ENCODE assay signal across 1 cellular context in the genomic region with DNA sequence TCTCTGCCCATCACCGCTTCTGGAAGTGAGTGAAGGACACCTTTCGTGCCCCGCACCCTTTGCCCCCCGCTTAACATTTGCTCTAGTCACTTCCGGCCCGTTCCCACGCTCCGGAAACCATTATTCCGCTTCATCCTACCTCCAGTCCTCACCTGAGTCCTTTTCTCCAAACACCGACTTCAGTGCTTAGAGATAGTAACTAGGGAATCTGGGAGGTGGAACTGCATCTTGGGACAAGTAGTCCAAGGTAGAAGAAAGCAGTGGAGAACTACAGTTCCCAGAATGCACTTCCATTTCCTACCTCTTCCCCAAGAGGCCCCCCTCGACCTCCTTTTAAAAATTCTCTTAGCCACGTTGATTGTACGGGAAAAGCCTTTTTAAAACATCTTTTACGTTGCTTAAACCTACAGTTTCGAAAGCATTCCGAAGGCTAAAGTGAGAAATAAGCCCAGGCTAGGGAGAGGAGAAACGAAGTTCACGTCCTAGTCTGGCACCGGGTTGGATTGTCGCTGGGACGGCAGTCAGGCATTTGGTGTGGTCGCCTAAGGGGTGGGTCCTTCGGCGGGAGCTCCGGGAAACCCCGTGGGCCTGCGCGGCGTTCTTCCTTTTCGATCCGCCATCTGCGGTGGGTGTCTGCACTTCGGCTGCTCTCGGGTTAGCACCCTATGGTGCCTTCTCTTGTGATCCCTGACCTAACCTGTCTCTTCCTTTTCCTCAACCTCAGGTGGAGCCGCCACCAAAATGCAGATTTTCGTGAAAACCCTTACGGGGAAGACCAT.
A peak's percentile ranks its signal among the peaks of the same experiment; 100 is the strongest.
TF ChIP-seq lines count a peak whose summit lies in the region.

A gene (minus strand): TSS at position 210 of the 779 bp plus-strand sequence. CDS start 9,882 bp downstream, outside the sequence.
A gene (plus strand): TSS at position 605 of the 779 bp plus-strand sequence. CDS start 137 bp downstream, at position 742.

TF ChIP-seq in GM12878, 131 proteins besides CTCF, POLR2A, EP300 and RAD21 (continued from another document and continues in another):
- TF ChIP-seq, protein P1, sequence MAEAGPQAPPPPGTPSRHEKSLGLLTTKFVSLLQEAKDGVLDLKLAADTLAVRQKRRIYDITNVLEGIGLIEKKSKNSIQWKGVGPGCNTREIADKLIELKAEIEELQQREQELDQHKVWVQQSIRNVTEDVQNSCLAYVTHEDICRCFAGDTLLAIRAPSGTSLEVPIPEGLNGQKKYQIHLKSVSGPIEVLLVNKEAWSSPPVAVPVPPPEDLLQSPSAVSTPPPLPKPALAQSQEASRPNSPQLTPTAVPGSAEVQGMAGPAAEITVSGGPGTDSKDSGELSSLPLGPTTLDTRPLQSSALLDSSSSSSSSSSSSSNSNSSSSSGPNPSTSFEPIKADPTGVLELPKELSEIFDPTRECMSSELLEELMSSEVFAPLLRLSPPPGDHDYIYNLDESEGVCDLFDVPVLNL (IDR thresholded peaks at IDR 0.05; ENCODE audit: low read depth, low read length): 0 out of 2 replicates have a peak, but pooled peaks have one; percentile 22
- TF ChIP-seq, protein P2, sequence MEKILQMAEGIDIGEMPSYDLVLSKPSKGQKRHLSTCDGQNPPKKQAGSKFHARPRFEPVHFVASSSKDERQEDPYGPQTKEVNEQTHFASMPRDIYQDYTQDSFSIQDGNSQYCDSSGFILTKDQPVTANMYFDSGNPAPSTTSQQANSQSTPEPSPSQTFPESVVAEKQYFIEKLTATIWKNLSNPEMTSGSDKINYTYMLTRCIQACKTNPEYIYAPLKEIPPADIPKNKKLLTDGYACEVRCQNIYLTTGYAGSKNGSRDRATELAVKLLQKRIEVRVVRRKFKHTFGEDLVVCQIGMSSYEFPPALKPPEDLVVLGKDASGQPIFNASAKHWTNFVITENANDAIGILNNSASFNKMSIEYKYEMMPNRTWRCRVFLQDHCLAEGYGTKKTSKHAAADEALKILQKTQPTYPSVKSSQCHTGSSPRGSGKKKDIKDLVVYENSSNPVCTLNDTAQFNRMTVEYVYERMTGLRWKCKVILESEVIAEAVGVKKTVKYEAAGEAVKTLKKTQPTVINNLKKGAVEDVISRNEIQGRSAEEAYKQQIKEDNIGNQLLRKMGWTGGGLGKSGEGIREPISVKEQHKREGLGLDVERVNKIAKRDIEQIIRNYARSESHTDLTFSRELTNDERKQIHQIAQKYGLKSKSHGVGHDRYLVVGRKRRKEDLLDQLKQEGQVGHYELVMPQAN (conservative IDR thresholded peaks at IDR 0.05): 0 out of 2 replicates have a peak, but pooled peaks have one; percentile 74
- TF ChIP-seq SUZ12 (IDR thresholded peaks at IDR 0.05; ENCODE audit: unreplicated experiment): no peak
- TF ChIP-seq TBL1XR1 (IDR thresholded peaks at IDR 0.05; ENCODE audit: low read depth, low read length): no peak
- TF ChIP-seq SP1 (IDR thresholded peaks at IDR 0.05; ENCODE audit: low read depth, low read length): peak; percentile 59
- TF ChIP-seq ZNF217 (IDR thresholded peaks at IDR 0.05): no peak
- TF ChIP-seq ZNF207 (IDR thresholded peaks at IDR 0.05; ENCODE audit: borderline replicate concordance): peak; percentile 75; the same call in 1 of the 2 replicates
- TF ChIP-seq ZNF384 (IDR thresholded peaks at IDR 0.05; ENCODE audit: borderline replicate concordance, low read depth, low read length): no peak
- TF ChIP-seq SMAD1 (IDR thresholded peaks at IDR 0.05; ENCODE audit: low read depth, partially characterized antibody): peak; percentile 48
- peak; percentile 61 for TF ChIP-seq RUNX3 (IDR thresholded peaks at IDR 0.05; ENCODE audit: low read length)
- no peak for TF ChIP-seq JUND (IDR thresholded peaks at IDR 0.05; ENCODE audit: low read depth, low read length)
- TF ChIP-seq ZZZ3 (IDR thresholded peaks at IDR 0.05; ENCODE audit: control insufficient read depth, insufficient read length, low read depth): no peak
- TF ChIP-seq, protein P3, sequence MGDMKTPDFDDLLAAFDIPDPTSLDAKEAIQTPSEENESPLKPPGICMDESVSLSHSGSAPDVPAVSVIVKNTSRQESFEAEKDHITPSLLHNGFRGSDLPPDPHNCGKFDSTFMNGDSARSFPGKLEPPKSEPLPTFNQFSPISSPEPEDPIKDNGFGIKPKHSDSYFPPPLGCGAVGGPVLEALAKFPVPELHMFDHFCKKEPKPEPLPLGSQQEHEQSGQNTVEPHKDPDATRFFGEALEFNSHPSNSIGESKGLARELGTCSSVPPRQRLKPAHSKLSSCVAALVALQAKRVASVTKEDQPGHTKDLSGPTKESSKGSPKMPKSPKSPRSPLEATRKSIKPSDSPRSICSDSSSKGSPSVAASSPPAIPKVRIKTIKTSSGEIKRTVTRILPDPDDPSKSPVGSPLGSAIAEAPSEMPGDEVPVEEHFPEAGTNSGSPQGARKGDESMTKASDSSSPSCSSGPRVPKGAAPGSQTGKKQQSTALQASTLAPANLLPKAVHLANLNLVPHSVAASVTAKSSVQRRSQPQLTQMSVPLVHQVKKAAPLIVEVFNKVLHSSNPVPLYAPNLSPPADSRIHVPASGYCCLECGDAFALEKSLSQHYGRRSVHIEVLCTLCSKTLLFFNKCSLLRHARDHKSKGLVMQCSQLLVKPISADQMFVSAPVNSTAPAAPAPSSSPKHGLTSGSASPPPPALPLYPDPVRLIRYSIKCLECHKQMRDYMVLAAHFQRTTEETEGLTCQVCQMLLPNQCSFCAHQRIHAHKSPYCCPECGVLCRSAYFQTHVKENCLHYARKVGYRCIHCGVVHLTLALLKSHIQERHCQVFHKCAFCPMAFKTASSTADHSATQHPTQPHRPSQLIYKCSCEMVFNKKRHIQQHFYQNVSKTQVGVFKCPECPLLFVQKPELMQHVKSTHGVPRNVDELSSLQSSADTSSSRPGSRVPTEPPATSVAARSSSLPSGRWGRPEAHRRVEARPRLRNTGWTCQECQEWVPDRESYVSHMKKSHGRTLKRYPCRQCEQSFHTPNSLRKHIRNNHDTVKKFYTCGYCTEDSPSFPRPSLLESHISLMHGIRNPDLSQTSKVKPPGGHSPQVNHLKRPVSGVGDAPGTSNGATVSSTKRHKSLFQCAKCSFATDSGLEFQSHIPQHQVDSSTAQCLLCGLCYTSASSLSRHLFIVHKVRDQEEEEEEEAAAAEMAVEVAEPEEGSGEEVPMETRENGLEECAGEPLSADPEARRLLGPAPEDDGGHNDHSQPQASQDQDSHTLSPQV (IDR thresholded peaks at IDR 0.05): peak; percentile 88
- peak; percentile 66; the same call in 1 of the 2 replicates for TF ChIP-seq SMARCA5 (IDR thresholded peaks at IDR 0.05)
- TF ChIP-seq MYB (IDR thresholded peaks at IDR 0.05; ENCODE audit: borderline replicate concordance, low read depth, low read length): peak; percentile 97
- TF ChIP-seq, protein P4, sequence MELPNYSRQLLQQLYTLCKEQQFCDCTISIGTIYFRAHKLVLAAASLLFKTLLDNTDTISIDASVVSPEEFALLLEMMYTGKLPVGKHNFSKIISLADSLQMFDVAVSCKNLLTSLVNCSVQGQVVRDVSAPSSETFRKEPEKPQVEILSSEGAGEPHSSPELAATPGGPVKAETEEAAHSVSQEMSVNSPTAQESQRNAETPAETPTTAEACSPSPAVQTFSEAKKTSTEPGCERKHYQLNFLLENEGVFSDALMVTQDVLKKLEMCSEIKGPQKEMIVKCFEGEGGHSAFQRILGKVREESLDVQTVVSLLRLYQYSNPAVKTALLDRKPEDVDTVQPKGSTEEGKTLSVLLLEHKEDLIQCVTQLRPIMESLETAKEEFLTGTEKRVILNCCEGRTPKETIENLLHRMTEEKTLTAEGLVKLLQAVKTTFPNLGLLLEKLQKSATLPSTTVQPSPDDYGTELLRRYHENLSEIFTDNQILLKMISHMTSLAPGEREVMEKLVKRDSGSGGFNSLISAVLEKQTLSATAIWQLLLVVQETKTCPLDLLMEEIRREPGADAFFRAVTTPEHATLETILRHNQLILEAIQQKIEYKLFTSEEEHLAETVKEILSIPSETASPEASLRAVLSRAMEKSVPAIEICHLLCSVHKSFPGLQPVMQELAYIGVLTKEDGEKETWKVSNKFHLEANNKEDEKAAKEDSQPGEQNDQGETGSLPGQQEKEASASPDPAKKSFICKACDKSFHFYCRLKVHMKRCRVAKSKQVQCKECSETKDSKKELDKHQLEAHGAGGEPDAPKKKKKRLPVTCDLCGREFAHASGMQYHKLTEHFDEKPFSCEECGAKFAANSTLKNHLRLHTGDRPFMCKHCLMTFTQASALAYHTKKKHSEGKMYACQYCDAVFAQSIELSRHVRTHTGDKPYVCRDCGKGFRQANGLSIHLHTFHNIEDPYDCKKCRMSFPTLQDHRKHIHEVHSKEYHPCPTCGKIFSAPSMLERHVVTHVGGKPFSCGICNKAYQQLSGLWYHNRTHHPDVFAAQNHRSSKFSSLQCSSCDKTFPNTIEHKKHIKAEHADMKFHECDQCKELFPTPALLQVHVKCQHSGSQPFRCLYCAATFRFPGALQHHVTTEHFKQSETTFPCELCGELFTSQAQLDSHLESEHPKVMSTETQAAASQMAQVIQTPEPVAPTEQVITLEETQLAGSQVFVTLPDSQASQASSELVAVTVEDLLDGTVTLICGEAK (IDR thresholded peaks at IDR 0.05; ENCODE audit: borderline replicate concordance): peak; percentile 80
- TF ChIP-seq, protein P5, sequence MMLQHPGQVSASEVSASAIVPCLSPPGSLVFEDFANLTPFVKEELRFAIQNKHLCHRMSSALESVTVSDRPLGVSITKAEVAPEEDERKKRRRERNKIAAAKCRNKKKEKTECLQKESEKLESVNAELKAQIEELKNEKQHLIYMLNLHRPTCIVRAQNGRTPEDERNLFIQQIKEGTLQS (IDR thresholded peaks at IDR 0.05; ENCODE audit: borderline replicate concordance, extremely low read depth, low read depth, low read length): no peak
- TF ChIP-seq HDAC6 (IDR thresholded peaks at IDR 0.05; ENCODE audit: unreplicated experiment): peak; percentile 34
- TF ChIP-seq ZNF622 (IDR thresholded peaks at IDR 0.05): no peak
- no peak for TF ChIP-seq CBX3 (IDR thresholded peaks at IDR 0.05; ENCODE audit: borderline replicate concordance, low read depth)
- no peak for TF ChIP-seq SRF (IDR thresholded peaks at IDR 0.05; ENCODE audit: low read depth in 2 of 2, low read length in 2 of 2)
- TF ChIP-seq DPF2 (IDR thresholded peaks at IDR 0.05): no peak
- peak; percentile 89 for TF ChIP-seq POLR2AphosphoS2 (IDR thresholded peaks at IDR 0.05; ENCODE audit: low read depth, low read length)
- TF ChIP-seq PML (IDR thresholded peaks at IDR 0.05; ENCODE audit: low read length): peak; percentile 95
- peak; percentile 52; the same call in 1 of the 2 replicates for TF ChIP-seq NFIC (IDR thresholded peaks at IDR 0.05; ENCODE audit: low read depth, low read length)
- TF ChIP-seq NRF1 (conservative IDR thresholded peaks at IDR 0.05; ENCODE audit: low read depth, low read length): peak; percentile 45; the same call in 1 of the 2 replicates
- TF ChIP-seq, protein P6, sequence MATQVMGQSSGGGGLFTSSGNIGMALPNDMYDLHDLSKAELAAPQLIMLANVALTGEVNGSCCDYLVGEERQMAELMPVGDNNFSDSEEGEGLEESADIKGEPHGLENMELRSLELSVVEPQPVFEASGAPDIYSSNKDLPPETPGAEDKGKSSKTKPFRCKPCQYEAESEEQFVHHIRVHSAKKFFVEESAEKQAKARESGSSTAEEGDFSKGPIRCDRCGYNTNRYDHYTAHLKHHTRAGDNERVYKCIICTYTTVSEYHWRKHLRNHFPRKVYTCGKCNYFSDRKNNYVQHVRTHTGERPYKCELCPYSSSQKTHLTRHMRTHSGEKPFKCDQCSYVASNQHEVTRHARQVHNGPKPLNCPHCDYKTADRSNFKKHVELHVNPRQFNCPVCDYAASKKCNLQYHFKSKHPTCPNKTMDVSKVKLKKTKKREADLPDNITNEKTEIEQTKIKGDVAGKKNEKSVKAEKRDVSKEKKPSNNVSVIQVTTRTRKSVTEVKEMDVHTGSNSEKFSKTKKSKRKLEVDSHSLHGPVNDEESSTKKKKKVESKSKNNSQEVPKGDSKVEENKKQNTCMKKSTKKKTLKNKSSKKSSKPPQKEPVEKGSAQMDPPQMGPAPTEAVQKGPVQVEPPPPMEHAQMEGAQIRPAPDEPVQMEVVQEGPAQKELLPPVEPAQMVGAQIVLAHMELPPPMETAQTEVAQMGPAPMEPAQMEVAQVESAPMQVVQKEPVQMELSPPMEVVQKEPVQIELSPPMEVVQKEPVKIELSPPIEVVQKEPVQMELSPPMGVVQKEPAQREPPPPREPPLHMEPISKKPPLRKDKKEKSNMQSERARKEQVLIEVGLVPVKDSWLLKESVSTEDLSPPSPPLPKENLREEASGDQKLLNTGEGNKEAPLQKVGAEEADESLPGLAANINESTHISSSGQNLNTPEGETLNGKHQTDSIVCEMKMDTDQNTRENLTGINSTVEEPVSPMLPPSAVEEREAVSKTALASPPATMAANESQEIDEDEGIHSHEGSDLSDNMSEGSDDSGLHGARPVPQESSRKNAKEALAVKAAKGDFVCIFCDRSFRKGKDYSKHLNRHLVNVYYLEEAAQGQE (IDR thresholded peaks at IDR 0.05; ENCODE audit: low read depth, low read length): no peak
- TF ChIP-seq NFXL1 (IDR thresholded peaks at IDR 0.05; ENCODE audit: borderline replicate concordance): no peak
- no peak for TF ChIP-seq BMI1 (IDR thresholded peaks at IDR 0.05; ENCODE audit: borderline replicate concordance)
- TF ChIP-seq, protein P7, sequence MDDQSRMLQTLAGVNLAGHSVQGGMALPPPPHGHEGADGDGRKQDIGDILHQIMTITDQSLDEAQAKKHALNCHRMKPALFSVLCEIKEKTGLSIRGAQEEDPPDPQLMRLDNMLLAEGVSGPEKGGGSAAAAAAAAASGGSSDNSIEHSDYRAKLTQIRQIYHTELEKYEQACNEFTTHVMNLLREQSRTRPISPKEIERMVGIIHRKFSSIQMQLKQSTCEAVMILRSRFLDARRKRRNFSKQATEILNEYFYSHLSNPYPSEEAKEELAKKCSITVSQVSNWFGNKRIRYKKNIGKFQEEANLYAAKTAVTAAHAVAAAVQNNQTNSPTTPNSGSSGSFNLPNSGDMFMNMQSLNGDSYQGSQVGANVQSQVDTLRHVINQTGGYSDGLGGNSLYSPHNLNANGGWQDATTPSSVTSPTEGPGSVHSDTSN (IDR thresholded peaks at IDR 0.05; ENCODE audit: insufficient replicate concordance, low read depth, low read length): no peak
- TF ChIP-seq, protein P8, sequence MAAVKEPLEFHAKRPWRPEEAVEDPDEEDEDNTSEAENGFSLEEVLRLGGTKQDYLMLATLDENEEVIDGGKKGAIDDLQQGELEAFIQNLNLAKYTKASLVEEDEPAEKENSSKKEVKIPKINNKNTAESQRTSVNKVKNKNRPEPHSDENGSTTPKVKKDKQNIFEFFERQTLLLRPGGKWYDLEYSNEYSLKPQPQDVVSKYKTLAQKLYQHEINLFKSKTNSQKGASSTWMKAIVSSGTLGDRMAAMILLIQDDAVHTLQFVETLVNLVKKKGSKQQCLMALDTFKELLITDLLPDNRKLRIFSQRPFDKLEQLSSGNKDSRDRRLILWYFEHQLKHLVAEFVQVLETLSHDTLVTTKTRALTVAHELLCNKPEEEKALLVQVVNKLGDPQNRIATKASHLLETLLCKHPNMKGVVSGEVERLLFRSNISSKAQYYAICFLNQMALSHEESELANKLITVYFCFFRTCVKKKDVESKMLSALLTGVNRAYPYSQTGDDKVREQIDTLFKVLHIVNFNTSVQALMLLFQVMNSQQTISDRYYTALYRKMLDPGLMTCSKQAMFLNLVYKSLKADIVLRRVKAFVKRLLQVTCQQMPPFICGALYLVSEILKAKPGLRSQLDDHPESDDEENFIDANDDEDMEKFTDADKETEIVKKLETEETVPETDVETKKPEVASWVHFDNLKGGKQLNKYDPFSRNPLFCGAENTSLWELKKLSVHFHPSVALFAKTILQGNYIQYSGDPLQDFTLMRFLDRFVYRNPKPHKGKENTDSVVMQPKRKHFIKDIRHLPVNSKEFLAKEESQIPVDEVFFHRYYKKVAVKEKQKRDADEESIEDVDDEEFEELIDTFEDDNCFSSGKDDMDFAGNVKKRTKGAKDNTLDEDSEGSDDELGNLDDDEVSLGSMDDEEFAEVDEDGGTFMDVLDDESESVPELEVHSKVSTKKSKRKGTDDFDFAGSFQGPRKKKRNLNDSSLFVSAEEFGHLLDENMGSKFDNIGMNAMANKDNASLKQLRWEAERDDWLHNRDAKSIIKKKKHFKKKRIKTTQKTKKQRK (IDR thresholded peaks at IDR 0.05; ENCODE audit: low read depth, low read length): no peak
